Comparison of ENCODE assay signal across 8 cellular contexts in the genomic region with DNA sequence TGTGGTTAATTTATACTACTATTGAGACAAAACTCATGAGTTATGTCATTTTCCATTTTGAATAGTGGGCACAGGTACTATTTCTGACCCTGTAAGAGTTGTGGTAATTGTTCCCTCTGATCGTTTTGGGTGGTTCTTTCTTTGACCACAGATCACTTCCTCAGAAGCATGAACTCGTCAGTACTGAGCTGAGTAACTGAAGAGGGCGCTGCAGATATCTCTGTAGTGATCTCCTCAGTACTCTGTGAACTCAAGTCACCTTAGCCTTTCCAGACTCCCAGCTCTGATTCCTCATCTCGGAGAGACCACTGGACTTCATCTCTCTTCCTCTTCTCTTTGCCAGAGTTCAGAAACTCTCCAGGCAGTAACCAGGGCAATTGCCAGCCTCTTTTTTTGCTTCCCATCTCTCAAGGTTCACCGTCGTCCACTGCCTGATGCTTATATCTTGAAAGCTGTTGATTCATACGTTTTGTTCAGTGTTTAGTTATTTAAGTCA. TPM values are rescaled to one million over a fixed set of nuclear protein-coding genes. Genes with fewer than 3 reads are reported as not detected.
A peak's percentile ranks its signal among the peaks of the same experiment; 100 is the strongest.
DNase-seq lines count a peak whose midpoint lies in the region; ATAC-seq and TF ChIP-seq lines count a peak whose summit lies in the region.

No MANE protein-coding gene starts in this region.

- H3K79me2 ChIP-seq in fibroblast of lung (ENCODE audit: control insufficient read depth, insufficient read depth, low read length) = no peaks in the 10 kb centered on the region

- H3K4me3 ChIP-seq in BJ (ENCODE audit: low read depth, low read length) (no peak overlapping the region), fibroblast of lung (replicated peaks in 1 of 4; ENCODE audit: control extremely low read depth in 1 of 4, insufficient read depth in 1 of 4, low read depth in 3 of 4, low read length in 4 of 4) (no peak overlapping the region), sigmoid colon (no peak overlapping the region)

- H3K4me1 ChIP-seq in fibroblast of lung (ENCODE audit: control insufficient read depth, extremely low read depth, insufficient read depth, low read length) = no peaks in the 10 kb centered on the region
- H3K4me1 ChIP-seq in sigmoid colon = no peaks in the 10 kb centered on the region

- CTCF ChIA-PET in BJ (lab: Yijun Ruan, JAX) = no interaction called here

- no peak for TF ChIP-seq POLR2A in sigmoid colon (IDR thresholded peaks at IDR 0.05)

- H3K9ac ChIP-seq in fibroblast of lung (ENCODE audit: insufficient read depth, low read length) = no peak overlapping the region

- intact Hi-C loops in sigmoid colon (cut with DNase I) = no loop called here

- H3K9me3 ChIP-seq in fibroblast of lung (ENCODE audit: control insufficient read depth, insufficient read depth, low read depth, low read length) (no peaks in the 10 kb centered on the region), sigmoid colon (no peaks in the 10 kb centered on the region)

- no peak overlapping the region for H2AFZ ChIP-seq in fibroblast of lung (ENCODE audit: low read length)

- WGBS in sigmoid colon, 2 donors = 9 to 26% methylated on average over 7 of the region's 7 CpGs

- POLR2A ChIA-PET in BJ (lab: Charles Lee) = no interaction called here

- no peaks in the 10 kb centered on the region for H4K20me1 ChIP-seq in fibroblast of lung (ENCODE audit: control insufficient read depth, extremely low read depth, insufficient read depth, low read length)

- TF ChIP-seq CTCF in BJ (IDR thresholded peaks at IDR 0.05; ENCODE audit: insufficient read depth, low read depth, low read length) (peak; percentile 32; the same call in 1 of the 2 replicates), fibroblast of lung (conservative IDR thresholded peaks at IDR 0.05 in 1 of 2, IDR thresholded peaks at IDR 0.05 in 1 of 2; ENCODE audit: low read depth in 1 of 2, low read length in 2 of 2) (peak; percentile 12 to 47), sigmoid colon (IDR thresholded peaks at IDR 0.05) (no peak)

- peak; percentile 69 for ATAC-seq in GM19397 (IDR thresholded peaks at IDR 0.05; ENCODE audit: unreplicated experiment)
- ATAC-seq in HG03469 (IDR thresholded peaks at IDR 0.05; ENCODE audit: unreplicated experiment) = peak; percentile 90

- H3K27me3 ChIP-seq in BJ (ENCODE audit: control insufficient read depth, insufficient read depth, low read length) = peaks cover 6% of the 10 kb centered on the region; the same call in 1 of the 2 replicates
- H3K27me3 ChIP-seq in fibroblast of lung (ENCODE audit: control insufficient read depth, insufficient read depth, low read length) = peaks cover 2% of the 10 kb centered on the region
- H3K27me3 ChIP-seq in sigmoid colon = peaks cover 0 to 10% (median 0%) of the 10 kb centered on the region in 3 donors

- no peak for DNase-seq in BJ (ENCODE audit: low read depth)
- DNase-seq in activated CD4-positive, alpha-beta T cell treated with anti-CD3 and anti-CD28 coated beads for 1 hour = peak; percentile 15
- DNase-seq in fibroblast of lung (ENCODE audit: low read depth in 2 of 2) = peak in 1 of 2 donors; percentile 45
- DNase-seq in stimulated activated CD4-positive, alpha-beta T cell treated with anti-CD3 and anti-CD28 coated beads, Interleukin-4, amount 100 ng/mL, for 1 hour = peak; percentile 5
- no peak for DNase-seq in sigmoid colon
- DNase-seq in AG08396 (ENCODE audit: low spot score) = no peak

- no peaks in the 10 kb centered on the region for H3K36me3 ChIP-seq in BJ (ENCODE audit: control insufficient read depth, insufficient read depth, low read length)
- no peaks in the 10 kb centered on the region for H3K36me3 ChIP-seq in fibroblast of lung (ENCODE audit: control insufficient read depth, insufficient read depth, low read length)
- H3K36me3 ChIP-seq in sigmoid colon = no peaks in the 10 kb centered on the region

- H3K27ac ChIP-seq in fibroblast of lung (ENCODE audit: insufficient read depth, low read length) (no peak overlapping the region), sigmoid colon (no peak overlapping the region)

- no peak for TF ChIP-seq EP300 in sigmoid colon (IDR thresholded peaks at IDR 0.05)

- no peak overlapping the region for H3K4me2 ChIP-seq in fibroblast of lung (ENCODE audit: extremely low read depth, insufficient read depth, low read length)

RNA-seq across cellular contexts. Expression of a gene that starts 9.4 kb away (rescaled TPM):
- polyA plus RNA-seq in BJ (2011; rRNA removed) (not detected in 2 replicates), fibroblast of lung (0.02 and 0.14 TPM in 2 replicates), sigmoid colon (1 to 10 TPM in 2 of 3 donors, under 1 TPM in 1; 0.23 to 3.0 (median 3.0) TPM)
- polyA minus RNA-seq in BJ (2011; rRNA and poly(A)+ RNA removed) = not detected in 2 replicates
- total RNA-seq in fibroblast of lung (0.50 and 4.6 TPM in 2 replicates), sigmoid colon (10 to 100 TPM in 1 of 4 donors, 1 to 10 TPM in 3; 5.4 to 10.7 (median 8.7) TPM)
- not detected in 2 replicates for polyA plus RNA-seq in fibroblast of lung (2012)
- not detected in 2 replicates for polyA minus RNA-seq in fibroblast of lung (ENCODE audit: low replicate concordance)

RNA-seq across cellular contexts. Expression of a gene that starts 53.7 kb away (rescaled TPM):
- polyA plus RNA-seq in BJ (2011; rRNA removed) (0.11 TPM in 1 of 2 replicates, not detected in the other), fibroblast of lung (0.10 and 0.18 TPM in 2 replicates), sigmoid colon (1 to 10 TPM in 2 of 3 donors, under 1 TPM in 1; 0.60 to 3.9 (median 1.4) TPM)
- polyA minus RNA-seq in BJ (2011; rRNA and poly(A)+ RNA removed) = not detected in 2 replicates
- total RNA-seq in fibroblast of lung (0.50 and 5.4 TPM in 2 replicates), sigmoid colon (1 to 10 TPM; 1.1 to 5.2 (median 2.4) TPM)
- 0.10 and 0.17 TPM in 2 replicates for polyA plus RNA-seq in fibroblast of lung (2012)
- not detected in 2 replicates for polyA minus RNA-seq in fibroblast of lung (ENCODE audit: low replicate concordance)

Comparison
In these comparisons a context has a peak if more than half of its experiments do, and no peak if none do; other contexts are left out.
1. DNase-seq: peak in activated CD4-positive, alpha-beta T cell treated with anti-CD3 and anti-CD28 coated beads for 1 hour (single experiment) and stimulated activated CD4-positive, alpha-beta T cell treated with anti-CD3 and anti-CD28 coated beads, Interleukin-4, amount 100 ng/mL, for 1 hour (single experiment); none in BJ (single experiment), sigmoid colon (single experiment) and AG08396 (single experiment).
2. CTCF ChIP-seq: peak in BJ (single experiment) and fibroblast of lung (2 of 2); none in sigmoid colon (0 of 4).